In the genomic region with DNA sequence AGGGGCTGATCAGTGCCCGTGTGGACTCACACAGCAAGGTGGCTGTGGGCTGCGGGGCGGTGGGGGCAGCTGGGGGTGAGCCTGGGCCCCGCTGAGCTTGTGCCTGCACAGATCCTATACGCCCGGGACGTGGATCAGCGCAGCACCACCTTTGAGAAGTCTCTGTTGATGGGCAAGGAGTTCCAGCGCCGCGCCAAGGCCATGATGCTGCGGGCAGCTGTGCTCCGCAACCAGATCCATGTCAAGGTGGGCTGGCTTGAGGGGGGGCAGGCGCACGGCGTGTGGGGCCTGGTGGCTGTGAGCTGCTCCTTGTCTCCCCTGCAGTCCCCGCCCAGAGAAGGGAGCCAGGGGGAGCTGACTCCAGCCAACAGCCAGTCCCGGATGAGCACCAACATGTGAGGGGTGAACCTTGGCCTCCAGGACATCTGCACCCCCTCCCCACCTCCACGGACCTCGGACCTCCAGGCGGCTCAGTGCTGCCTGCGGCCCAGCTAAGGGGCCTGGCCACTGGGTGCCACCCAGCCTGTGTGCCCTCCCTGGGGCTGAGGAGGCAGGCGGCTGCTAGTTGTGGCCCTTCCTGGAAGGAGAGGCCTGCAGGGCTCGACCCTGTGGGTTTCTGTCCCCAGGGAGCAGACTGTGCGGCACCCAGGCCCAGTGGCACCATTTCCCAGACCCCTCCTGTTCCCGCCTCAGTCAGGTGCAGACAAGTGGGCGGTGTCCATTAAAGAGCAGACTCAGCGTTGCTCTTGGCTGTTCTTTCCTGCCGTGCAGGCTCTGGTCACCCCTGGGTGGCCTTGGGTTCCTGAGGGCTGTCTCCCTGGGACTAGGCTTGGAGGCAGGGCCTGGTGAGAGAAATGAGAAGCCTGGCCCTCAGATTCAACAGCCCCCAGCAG, we compare ENCODE assay signal across 2 cellular contexts.
A peak's percentile ranks its signal among the peaks of the same experiment; 100 is the strongest.
TF ChIP-seq lines count a peak whose summit lies in the region.

No MANE protein-coding gene starts in this region.

TF ChIP-seq in HCT116, 20 proteins besides CTCF, POLR2A, EP300 and RAD21:
- TF ChIP-seq, protein P1, sequence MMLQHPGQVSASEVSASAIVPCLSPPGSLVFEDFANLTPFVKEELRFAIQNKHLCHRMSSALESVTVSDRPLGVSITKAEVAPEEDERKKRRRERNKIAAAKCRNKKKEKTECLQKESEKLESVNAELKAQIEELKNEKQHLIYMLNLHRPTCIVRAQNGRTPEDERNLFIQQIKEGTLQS (IDR thresholded peaks at IDR 0.05): no peak
- no peak for TF ChIP-seq JUND (IDR thresholded peaks at IDR 0.05)
- no peak for TF ChIP-seq YY1 (IDR thresholded peaks at IDR 0.05; ENCODE audit: extremely low read depth, insufficient replicate concordance, low read depth, low read length)
- no peak; the same call in 1 of the 2 replicates for TF ChIP-seq POLR2AphosphoS5 (IDR thresholded peaks at IDR 0.05; ENCODE audit: low read depth, low read length)
- TF ChIP-seq EZH2 (IDR thresholded peaks at IDR 0.05): no peak
- TF ChIP-seq EZH2phosphoT487 (IDR thresholded peaks at IDR 0.05; ENCODE audit: borderline replicate concordance): no peak
- TF ChIP-seq CEBPB (IDR thresholded peaks at IDR 0.05; ENCODE audit: low read depth): no peak
- no peak for TF ChIP-seq FOSL1 (IDR thresholded peaks at IDR 0.05; ENCODE audit: low read depth)
- no peak for TF ChIP-seq EGR1 (IDR thresholded peaks at IDR 0.05; ENCODE audit: low read depth)
- no peak for TF ChIP-seq ZFX (IDR thresholded peaks at IDR 0.05)
- no peak for TF ChIP-seq SIN3A (IDR thresholded peaks at IDR 0.05; ENCODE audit: low read depth)
- TF ChIP-seq MAX (IDR thresholded peaks at IDR 0.05): no peak
- no peak for TF ChIP-seq SRF (IDR thresholded peaks at IDR 0.05; ENCODE audit: low read depth)
- TF ChIP-seq ZNF274 (IDR thresholded peaks at IDR 0.05; ENCODE audit: low read depth, low read length): no peak
- TF ChIP-seq CBX3 (IDR thresholded peaks at IDR 0.05; ENCODE audit: low read depth): no peak
- no peak for TF ChIP-seq SP1 (IDR thresholded peaks at IDR 0.05; ENCODE audit: low read depth)
- TF ChIP-seq, protein P2, sequence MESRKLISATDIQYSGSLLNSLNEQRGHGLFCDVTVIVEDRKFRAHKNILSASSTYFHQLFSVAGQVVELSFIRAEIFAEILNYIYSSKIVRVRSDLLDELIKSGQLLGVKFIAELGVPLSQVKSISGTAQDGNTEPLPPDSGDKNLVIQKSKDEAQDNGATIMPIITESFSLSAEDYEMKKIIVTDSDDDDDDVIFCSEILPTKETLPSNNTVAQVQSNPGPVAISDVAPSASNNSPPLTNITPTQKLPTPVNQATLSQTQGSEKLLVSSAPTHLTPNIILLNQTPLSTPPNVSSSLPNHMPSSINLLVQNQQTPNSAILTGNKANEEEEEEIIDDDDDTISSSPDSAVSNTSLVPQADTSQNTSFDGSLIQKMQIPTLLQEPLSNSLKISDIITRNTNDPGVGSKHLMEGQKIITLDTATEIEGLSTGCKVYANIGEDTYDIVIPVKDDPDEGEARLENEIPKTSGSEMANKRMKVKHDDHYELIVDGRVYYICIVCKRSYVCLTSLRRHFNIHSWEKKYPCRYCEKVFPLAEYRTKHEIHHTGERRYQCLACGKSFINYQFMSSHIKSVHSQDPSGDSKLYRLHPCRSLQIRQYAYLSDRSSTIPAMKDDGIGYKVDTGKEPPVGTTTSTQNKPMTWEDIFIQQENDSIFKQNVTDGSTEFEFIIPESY (IDR thresholded peaks at IDR 0.05; ENCODE audit: extremely low read depth, insufficient replicate concordance, low read length): no peak
- TF ChIP-seq TCF7L2 (IDR thresholded peaks at IDR 0.05; ENCODE audit: borderline replicate concordance, extremely low read depth, insufficient read depth, insufficient read length): no peak
- TF ChIP-seq ELF1 (IDR thresholded peaks at IDR 0.05; ENCODE audit: borderline replicate concordance, low read depth): no peak
- TF ChIP-seq, protein P3, sequence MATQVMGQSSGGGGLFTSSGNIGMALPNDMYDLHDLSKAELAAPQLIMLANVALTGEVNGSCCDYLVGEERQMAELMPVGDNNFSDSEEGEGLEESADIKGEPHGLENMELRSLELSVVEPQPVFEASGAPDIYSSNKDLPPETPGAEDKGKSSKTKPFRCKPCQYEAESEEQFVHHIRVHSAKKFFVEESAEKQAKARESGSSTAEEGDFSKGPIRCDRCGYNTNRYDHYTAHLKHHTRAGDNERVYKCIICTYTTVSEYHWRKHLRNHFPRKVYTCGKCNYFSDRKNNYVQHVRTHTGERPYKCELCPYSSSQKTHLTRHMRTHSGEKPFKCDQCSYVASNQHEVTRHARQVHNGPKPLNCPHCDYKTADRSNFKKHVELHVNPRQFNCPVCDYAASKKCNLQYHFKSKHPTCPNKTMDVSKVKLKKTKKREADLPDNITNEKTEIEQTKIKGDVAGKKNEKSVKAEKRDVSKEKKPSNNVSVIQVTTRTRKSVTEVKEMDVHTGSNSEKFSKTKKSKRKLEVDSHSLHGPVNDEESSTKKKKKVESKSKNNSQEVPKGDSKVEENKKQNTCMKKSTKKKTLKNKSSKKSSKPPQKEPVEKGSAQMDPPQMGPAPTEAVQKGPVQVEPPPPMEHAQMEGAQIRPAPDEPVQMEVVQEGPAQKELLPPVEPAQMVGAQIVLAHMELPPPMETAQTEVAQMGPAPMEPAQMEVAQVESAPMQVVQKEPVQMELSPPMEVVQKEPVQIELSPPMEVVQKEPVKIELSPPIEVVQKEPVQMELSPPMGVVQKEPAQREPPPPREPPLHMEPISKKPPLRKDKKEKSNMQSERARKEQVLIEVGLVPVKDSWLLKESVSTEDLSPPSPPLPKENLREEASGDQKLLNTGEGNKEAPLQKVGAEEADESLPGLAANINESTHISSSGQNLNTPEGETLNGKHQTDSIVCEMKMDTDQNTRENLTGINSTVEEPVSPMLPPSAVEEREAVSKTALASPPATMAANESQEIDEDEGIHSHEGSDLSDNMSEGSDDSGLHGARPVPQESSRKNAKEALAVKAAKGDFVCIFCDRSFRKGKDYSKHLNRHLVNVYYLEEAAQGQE (IDR thresholded peaks at IDR 0.05; ENCODE audit: low read depth): no peak

TF ChIP-seq in GM12878, 131 proteins besides CTCF, POLR2A, EP300 and RAD21:
- TF ChIP-seq POLR2AphosphoS5 (IDR thresholded peaks at IDR 0.05; ENCODE audit: low read length) (peak; percentile 55), ZNF274 (IDR thresholded peaks at IDR 0.05; ENCODE audit: insufficient read depth, insufficient read length) (no peak)
TF ChIP-seq in GM12878: peak in this region for 1.
